Comparison of ENCODE assay signal across 8 cellular contexts in genomic region chr2:86037141-86037794, GRCh38.
DNase-seq lines count a peak whose midpoint lies in the region; ATAC-seq and TF ChIP-seq lines count a peak whose summit lies in the region.

No MANE protein-coding gene starts in this region.

- WGBS in urinary bladder, result 49% methylated on average over 12 of the region's 12 CpGs

- peak overlapping the region; percentile 85 for H3K27ac ChIP-seq in urinary bladder (ENCODE audit: low read depth)
- no peak overlapping the region for H3K27ac ChIP-seq in WERI-Rb-1

- TF ChIP-seq CTCF in epithelial cell of proximal tubule (conservative IDR thresholded peaks at IDR 0.05; ENCODE audit: low read depth, low read length), result no peak
- no peak for TF ChIP-seq CTCF in neural crest cell (conservative IDR thresholded peaks at IDR 0.05)
- no peak for TF ChIP-seq CTCF in WERI-Rb-1 (IDR thresholded peaks at IDR 0.05; ENCODE audit: low read depth, low read length)

- peaks cover 25% of the 10 kb centered on the region for H3K4me1 Mint-ChIP-seq in neural crest cell

- DNase-seq in NCI-H510A (lab: John Stamatoyannopoulos, UW), result peak; percentile 17
- DNase-seq in NCI-H510A treated with DMSO at 0.1 percent for 48 hours (lab: John Stamatoyannopoulos, UW), result no peak
- DNase-seq in activated CD8-positive, alpha-beta memory T cell treated with anti-CD3 and anti-CD28 coated beads, Interleukin-2, amount 50 U/mL, for 48 hours, result peak; percentile 75
- peak; percentile 36 for DNase-seq in epithelial cell of proximal tubule (ENCODE audit: low read depth)
- DNase-seq in neural crest cell (ENCODE audit: low read depth, low spot score), result no peak
- DNase-seq in WERI-Rb-1, result no peak

- H3K4me3 ChIP-seq in epithelial cell of proximal tubule (ENCODE audit: low read depth, low read length) (no peak overlapping the region), urinary bladder (ENCODE audit: low read depth, low read length) (no peak overlapping the region), WERI-Rb-1 (ENCODE audit: low read depth, low read length) (no peak overlapping the region)

- H3K36me3 ChIP-seq in urinary bladder (ENCODE audit: insufficient read depth), result peaks cover 2% of the 10 kb centered on the region
- H3K36me3 ChIP-seq in WERI-Rb-1, result peaks cover 93% of the 10 kb centered on the region

- peaks cover 16% of the 10 kb centered on the region for H3K36me3 Mint-ChIP-seq in neural crest cell (ENCODE audit: low read depth)

- H3K27ac Mint-ChIP-seq in neural crest cell (ENCODE audit: unreplicated experiment), result peak overlapping the region; percentile 87

- no peak overlapping the region for H3K4me3 Mint-ChIP-seq in neural crest cell

- no peak for ATAC-seq in GM19023 (IDR thresholded peaks at IDR 0.05; ENCODE audit: unreplicated experiment)

- no peaks in the 10 kb centered on the region for H3K27me3 ChIP-seq in WERI-Rb-1 (ENCODE audit: insufficient read depth, low read depth, severe bottlenecking)

- no peaks in the 10 kb centered on the region for H3K27me3 Mint-ChIP-seq in neural crest cell (ENCODE audit: low read depth)

- H3K4me1 ChIP-seq in urinary bladder (ENCODE audit: insufficient read depth), result no peaks in the 10 kb centered on the region

- no peaks in the 10 kb centered on the region for H3K9me3 ChIP-seq in WERI-Rb-1 (ENCODE audit: severe bottlenecking)

- no peaks in the 10 kb centered on the region for H3K9me3 Mint-ChIP-seq in neural crest cell

Comparison
In these comparisons a context has a peak if more than half of its experiments do, and no peak if none do; other contexts are left out.
1. DNase-seq: peak in NCI-H510A (single experiment), activated CD8-positive, alpha-beta memory T cell treated with anti-CD3 and anti-CD28 coated beads, Interleukin-2, amount 50 U/mL, for 48 hours (single experiment) and epithelial cell of proximal tubule (single experiment); none in NCI-H510A treated with DMSO at 0.1 percent for 48 hours (single experiment), neural crest cell (single experiment) and WERI-Rb-1 (single experiment).